Comparison of ENCODE assay signal across 20 cellular contexts in the genomic region with DNA sequence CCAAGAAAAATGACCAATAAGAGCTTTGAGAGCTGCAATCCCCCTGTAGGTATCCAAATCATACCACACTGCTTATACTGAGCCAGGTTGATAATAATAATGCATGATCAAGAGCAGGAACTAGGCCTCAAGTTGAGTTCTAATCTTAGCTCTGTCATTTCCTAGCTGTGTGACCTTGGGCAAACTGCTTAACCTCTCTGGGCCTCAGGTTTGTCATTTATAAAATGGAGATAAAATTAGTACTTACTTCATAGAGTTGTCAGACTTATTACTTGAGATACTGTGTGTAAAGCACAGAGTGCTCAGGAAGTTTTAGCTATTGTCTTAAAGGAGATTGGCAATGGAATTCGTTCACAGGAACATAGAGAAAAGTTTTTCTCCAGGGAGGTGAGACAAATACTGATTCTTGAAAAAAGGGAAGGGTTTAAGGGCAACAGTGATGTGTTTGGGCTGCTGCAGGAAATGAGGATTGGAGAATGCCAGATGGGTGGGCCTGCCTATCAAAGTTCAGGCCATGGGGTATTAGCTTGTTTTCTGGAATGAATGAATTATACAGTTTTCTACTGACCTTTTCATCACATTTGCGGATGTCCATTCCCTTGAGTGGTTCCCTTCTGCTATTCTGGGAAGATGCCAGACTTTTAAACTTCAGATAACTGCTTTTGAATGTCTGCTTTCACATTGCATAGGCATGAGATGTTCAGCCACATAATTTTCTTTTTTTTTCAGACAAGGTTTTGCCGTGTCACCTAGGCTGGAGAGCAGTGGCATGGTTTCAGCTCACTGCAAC. TPM values are rescaled to one million over a fixed set of nuclear protein-coding genes. Genes with fewer than 3 reads are reported as not detected.
DNase-seq lines count a peak whose midpoint lies in the region; ATAC-seq, FAIRE-seq and TF ChIP-seq lines count a peak whose summit lies in the region.
"Had no signal": no experiment of that assay in that cellular context is flagged by ENCODE, and none has a peak within 500 bp of the region (broad histone marks: within the 10 kb centered on the region; RNA-seq: fewer than 3 reads in every experiment).

No MANE protein-coding gene starts in this region.

- H3K4me3 ChIP-seq in HEK293 (ENCODE audit: low read depth, low read length): no peak overlapping the region
- H3K4me3 ChIP-seq in astrocyte (ENCODE audit: insufficient read depth, low read depth, low read length): no peak overlapping the region
- no peak overlapping the region for H3K4me3 ChIP-seq in osteoblast (ENCODE audit: insufficient read depth, low read length)
- H3K4me3 ChIP-seq in trophoblast cell (ENCODE audit: low read depth, low read length): no peak overlapping the region
- H3K4me3 ChIP-seq: cardiac muscle cell, dorsolateral prefrontal cortex, upper lobe of right lung had no signal

- H2BK12ac ChIP-seq in trophoblast cell (ENCODE audit: low read length): no peak overlapping the region

- POLR2A ChIA-PET in HEK293 (lab: Yijun Ruan, JAX): interaction anchor here (1.3 kb wide), 1 partner anchor 14 kb away, joined by 5 read pairs; the partner anchor contains the start of gene RPL26L1

- no peak overlapping the region for H3K23ac ChIP-seq in trophoblast cell (ENCODE audit: low read length)

- CTCF ChIA-PET in HEK293 (lab: Yijun Ruan, JAX): interaction anchor here (0.6 to 1.6 kb wide), 6 partner anchors 8 to 266 kb away, joined by 3 to 7 read pairs (median 4); partner anchors contain the start of genes ATP6V0E1 and RPL26L1

- no peak for TF ChIP-seq CTCF in HEK293 (tag by site-specific recombination; IDR thresholded peaks at IDR 0.05)
- TF ChIP-seq CTCF in astrocyte (IDR thresholded peaks at IDR 0.05; ENCODE audit: insufficient read depth, low read depth, low read length): no peak
- no peak for TF ChIP-seq CTCF in osteoblast (IDR thresholded peaks at IDR 0.05; ENCODE audit: extremely low read depth, low read depth, low read length)

- no peak overlapping the region for H2BK120ac ChIP-seq in trophoblast cell (ENCODE audit: insufficient read depth, low read length, poor library complexity)

- H3K27me3 ChIP-seq in astrocyte (ENCODE audit: insufficient read depth, low read length) (no peaks in the 10 kb centered on the region), osteoblast (ENCODE audit: insufficient read depth, low read length) (no peaks in the 10 kb centered on the region), trophoblast cell (ENCODE audit: insufficient read depth, low read length) (no peaks in the 10 kb centered on the region)
- H3K27me3 ChIP-seq: dorsolateral prefrontal cortex, upper lobe of right lung had no signal

- ATAC-seq in GM19463 (IDR thresholded peaks at IDR 0.05; ENCODE audit: unreplicated experiment): no peak
- ATAC-seq: upper lobe of right lung had no signal

- peaks cover 8% of the 10 kb centered on the region for H3K36me3 Mint-ChIP-seq in astrocyte (ENCODE audit: low read depth, unreplicated experiment)

- no peak overlapping the region for H3K18ac ChIP-seq in trophoblast cell (ENCODE audit: low read length)

- H3K36me3 ChIP-seq in HEK293 (ENCODE audit: control insufficient read depth in 2 of 2, insufficient read depth in 1 of 2, low read length in 2 of 2) (peaks cover 0 to 17% of the 10 kb centered on the region in 2 experiments; a peak in 1 of 3 replicates), astrocyte (ENCODE audit: insufficient read depth, low read length) (peaks cover 6% of the 10 kb centered on the region), osteoblast (ENCODE audit: insufficient read depth, low read length) (peaks cover 16% of the 10 kb centered on the region), trophoblast cell (ENCODE audit: control insufficient read depth in 1 of 2, insufficient read depth in 2 of 2, low read length in 2 of 2) (peaks cover 5 to 11% of the 10 kb centered on the region in 2 experiments)

- H3K4me1 Mint-ChIP-seq in astrocyte (ENCODE audit: low read depth, unreplicated experiment): peaks cover 10% of the 10 kb centered on the region

- H3K27ac ChIP-seq in HEK293 (ENCODE audit: extremely low read depth, low read depth, low read length) (no peak overlapping the region), astrocyte (ENCODE audit: low read depth, low read length) (peak overlapping the region; percentile 43), osteoblast (ENCODE audit: low read depth, low read length) (peak overlapping the region; percentile 79), trophoblast cell (ENCODE audit: low read depth, low read length) (no peak overlapping the region)
- H3K27ac ChIP-seq: cardiac muscle cell, dorsolateral prefrontal cortex, epithelial cell of prostate, upper lobe of right lung had no signal

- H3K4me1 ChIP-seq in HEK293 (ENCODE audit: control insufficient read depth, insufficient read depth, low read length) (no peaks in the 10 kb centered on the region), astrocyte (ENCODE audit: insufficient read depth, low read length) (peaks cover 11% of the 10 kb centered on the region), osteoblast (ENCODE audit: insufficient read depth, low read length) (peaks cover 19% of the 10 kb centered on the region), trophoblast cell (ENCODE audit: control insufficient read depth in 1 of 2, insufficient read depth in 2 of 2, low read length in 2 of 2) (no peaks in the 10 kb centered on the region)
- H3K4me1 ChIP-seq: upper lobe of right lung had no signal

- no peaks in the 10 kb centered on the region for H3K9me3 Mint-ChIP-seq in astrocyte (ENCODE audit: unreplicated experiment)
- H3K9me3 Mint-ChIP-seq: activated naive CD8-positive, alpha-beta T cell treated with anti-CD3 and anti-CD28 coated beads, Interleukin-2, amount 10 ng/mL, durations not matched to agents 7 days and 5 days had no signal

- H3K9ac ChIP-seq in astrocyte (ENCODE audit: low read length): peak overlapping the region; percentile 23
- H3K9ac ChIP-seq in trophoblast cell (ENCODE audit: low read length): no peak overlapping the region

- H3K9me3 ChIP-seq in HEK293 (ENCODE audit: control insufficient read depth, insufficient read depth, low read depth, low read length) (no peaks in the 10 kb centered on the region), astrocyte (ENCODE audit: insufficient read depth, low read depth, low read length) (no peaks in the 10 kb centered on the region), osteoblast (ENCODE audit: low read depth, low read length) (no peaks in the 10 kb centered on the region), trophoblast cell (ENCODE audit: insufficient read depth, low read depth, low read length) (no peaks in the 10 kb centered on the region)
- H3K9me3 ChIP-seq: upper lobe of right lung had no signal

- no peaks in the 10 kb centered on the region for H4K20me1 ChIP-seq in astrocyte (ENCODE audit: insufficient read depth, low read length)
- no peaks in the 10 kb centered on the region for H4K20me1 ChIP-seq in osteoblast (ENCODE audit: insufficient read depth, low read length)

- H2AFZ ChIP-seq in astrocyte (ENCODE audit: low read depth, low read length) (no peak overlapping the region), osteoblast (ENCODE audit: low read length) (no peak overlapping the region), trophoblast cell (ENCODE audit: insufficient read depth, low read length, poor library complexity) (no peak overlapping the region)

- WGBS in trophoblast cell (ENCODE audit: extremely low coverage, insufficient coverage, insufficient read length): no CpG with 5 or more reads among the region's 3 CpGs

- no peaks in the 10 kb centered on the region for H3K79me1 ChIP-seq in trophoblast cell (ENCODE audit: low read length)

- H2BK5ac ChIP-seq in trophoblast cell (ENCODE audit: low read depth, low read length, poor library complexity): no peak overlapping the region

- no peak overlapping the region for H4K8ac ChIP-seq in trophoblast cell (ENCODE audit: low read depth, low read length)

- no peak for TF ChIP-seq POLR2A in GM12891 (IDR thresholded peaks at IDR 0.05; ENCODE audit: low read depth, low read length)

- H2AK5ac ChIP-seq in trophoblast cell (ENCODE audit: low read length): no peak overlapping the region

- DNase-seq in astrocyte (ENCODE audit: low read depth) (peak; percentile 75), foreskin melanocyte (peak; percentile 70), osteoblast (ENCODE audit: insufficient read length, low spot score, missing footprints) (no peak), NCI-H510A (lab: John Stamatoyannopoulos, UW) (no peak), GM12891 (ENCODE audit: insufficient read length, low spot score) (no peak), trophoblast cell (no peak)
- DNase-seq: activated CD4-positive, CD25-positive, alpha-beta regulatory T cell treated with anti-CD3 and anti-CD28 coated beads, Interleukin-2, amount 50 U/mL, for 72 hours; activated naive CD8-positive, alpha-beta T cell treated with anti-CD3 and anti-CD28 coated beads, Interleukin-2, amount 10 ng/mL, durations not matched to agents 7 days and 5 days; dorsolateral prefrontal cortex; Kasumi-1; NCI-H1105 treated with DMSO at 0.1 percent for 48 hours; NCI-H524 treated with DMSO at 0.1 percent for 48 hours; stimulated activated CD4-positive, alpha-beta T cell treated with anti-CD3 and anti-CD28 coated beads, Interleukin-2, amount 100 ng/mL, for 24 hours; stimulated activated naive CD4-positive, alpha-beta T cell treated with Interleukin-2 at 50 U/mL for 16 hours; upper lobe of right lung had no signal

- H3K27me3 Mint-ChIP-seq in astrocyte (ENCODE audit: low read depth, unreplicated experiment): peaks cover 11% of the 10 kb centered on the region
- H3K27me3 Mint-ChIP-seq: B cell had no signal

- H4K12ac ChIP-seq in trophoblast cell (ENCODE audit: low read depth, low read length): no peak overlapping the region

- H3K14ac ChIP-seq in trophoblast cell (ENCODE audit: low read length): no peak overlapping the region

- H3K4ac ChIP-seq in trophoblast cell (ENCODE audit: low read depth, low read length): no peak overlapping the region

- FAIRE-seq in astrocyte (lab: Jason Lieb, UNC) (no peak), GM12891 (lab: Jason Lieb, UNC) (no peak)

- H3K4me3 Mint-ChIP-seq in astrocyte (ENCODE audit: unreplicated experiment): no peak overlapping the region
- H3K4me3 Mint-ChIP-seq: activated naive CD8-positive, alpha-beta T cell treated with anti-CD3 and anti-CD28 coated beads, Interleukin-2, amount 10 ng/mL, durations not matched to agents 7 days and 5 days; B cell had no signal

- no peaks in the 10 kb centered on the region for H3K79me2 ChIP-seq in astrocyte (ENCODE audit: insufficient read depth, low read length)
- H3K79me2 ChIP-seq in osteoblast (ENCODE audit: insufficient read depth, low read length): no peaks in the 10 kb centered on the region
- H3K79me2 ChIP-seq in trophoblast cell (ENCODE audit: control insufficient read depth, insufficient read depth, low read length, poor library complexity): no peaks in the 10 kb centered on the region

- peak overlapping the region; percentile 18 for H3K4me2 ChIP-seq in astrocyte (ENCODE audit: low read length)
- H3K4me2 ChIP-seq in osteoblast (ENCODE audit: insufficient read depth, low read length): no peak overlapping the region
- H3K4me2 ChIP-seq in trophoblast cell (ENCODE audit: low read length): no peak overlapping the region

- no peak overlapping the region for H4K91ac ChIP-seq in trophoblast cell (ENCODE audit: low read depth, low read length)

- peak overlapping the region; percentile 91 for H3K27ac Mint-ChIP-seq in astrocyte (ENCODE audit: unreplicated experiment)
- H3K27ac Mint-ChIP-seq: activated naive CD8-positive, alpha-beta T cell treated with anti-CD3 and anti-CD28 coated beads, Interleukin-2, amount 10 ng/mL, durations not matched to agents 7 days and 5 days; B cell had no signal

RNA-seq across cellular contexts. Expression of gene ATP6V0E1, which starts 10.2 kb away (rescaled TPM):
- 309 and 327 TPM in 2 replicates for total RNA-seq in astrocyte
- 177 and 181 TPM in 2 replicates for total RNA-seq in osteoblast
- 228 TPM for polyA plus RNA-seq in GM12891 (2012; ENCODE audit: low read depth, missing spikeins)
- polyA plus RNA-seq in trophoblast cell (2013): 246 and 249 TPM in 2 replicates

RNA-seq across cellular contexts. Expression of gene RPL26L1, which starts 14.1 kb away (rescaled TPM):
- total RNA-seq in astrocyte (50.6 and 54.3 TPM in 2 replicates), osteoblast (40.4 and 43.8 TPM in 2 replicates)
- polyA plus RNA-seq in GM12891 (2012; ENCODE audit: low read depth, missing spikeins): 64.5 TPM
- 61.9 and 63.3 TPM in 2 replicates for polyA plus RNA-seq in trophoblast cell (2013)

Comparison
In these comparisons a context has a peak if more than half of its experiments do, and no peak if none do; other contexts are left out.
1. H3K27ac ChIP-seq: peak in astrocyte (single experiment) and osteoblast (single experiment); none in HEK293 (single experiment) and trophoblast cell (single experiment).
2. DNase-seq: peak in astrocyte (single experiment) and foreskin melanocyte (single experiment); none in osteoblast (single experiment), NCI-H510A (single experiment), GM12891 (single experiment) and trophoblast cell (0 of 2).